9 cellular contexts compared by ENCODE assay signal in the genomic region with DNA sequence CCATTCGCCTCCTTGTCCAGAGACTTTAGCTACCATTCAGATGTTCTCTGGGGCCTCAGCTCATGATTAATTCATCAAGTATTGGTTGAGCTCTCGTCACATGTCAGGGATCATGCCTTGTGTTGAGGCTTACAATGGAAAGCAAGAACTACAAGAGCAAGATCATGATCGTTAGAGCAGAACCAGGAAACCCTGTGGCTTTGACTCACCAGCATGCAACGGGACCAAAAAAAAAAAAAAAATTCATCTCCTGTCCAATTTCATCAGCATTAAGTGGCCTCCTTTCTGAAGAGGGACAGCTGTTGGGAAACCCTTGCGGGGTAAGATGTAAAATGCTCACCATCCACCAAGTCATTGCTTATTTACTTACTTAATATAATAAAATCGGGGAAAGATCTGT. TPM values are rescaled to one million over a fixed set of nuclear protein-coding genes. Genes with fewer than 3 reads are reported as not detected.
DNase-seq lines count a peak whose midpoint lies in the region; ATAC-seq and TF ChIP-seq lines count a peak whose summit lies in the region.
"Had no signal": no experiment of that assay in that cellular context is flagged by ENCODE, and none has a peak within 500 bp of the region (broad histone marks: within the 10 kb centered on the region; RNA-seq: fewer than 3 reads in every experiment).

No MANE protein-coding gene starts in this region.

- H3K27ac ChIP-seq in breast epithelium (no peak overlapping the region), brain microvascular endothelial cell (peak overlapping the region; percentile 61)
- H3K27ac ChIP-seq: SK-N-MC had no signal

- H3K27me3 Mint-ChIP-seq in MCF 10A (ENCODE audit: insufficient read depth, unreplicated experiment): no peaks in the 10 kb centered on the region
- H3K27me3 Mint-ChIP-seq in nephron progenitor cell (ENCODE audit: low read depth, poor library complexity): peaks cover 36% of the 10 kb centered on the region

- BruUV-seq in MCF 10A (replicated peaks; lab: Mats Ljungman, UMichigan): no TSS peak

- no peaks in the 10 kb centered on the region for H3K9me3 ChIP-seq in breast epithelium

- no peaks in the 10 kb centered on the region for H3K27me3 ChIP-seq in breast epithelium
- H3K27me3 ChIP-seq in brain microvascular endothelial cell (replicated peaks): no peaks in the 10 kb centered on the region

- H3K9me3 Mint-ChIP-seq in MCF 10A (ENCODE audit: unreplicated experiment) (no peaks in the 10 kb centered on the region), nephron progenitor cell (peaks cover 32% of the 10 kb centered on the region)

- H3K4me3 Mint-ChIP-seq in MCF 10A (ENCODE audit: unreplicated experiment) (no peak overlapping the region), nephron progenitor cell (no peak overlapping the region)

- TF ChIP-seq POLR2A in breast epithelium (IDR thresholded peaks at IDR 0.05): no peak

- H3K36me3 ChIP-seq in breast epithelium: no peaks in the 10 kb centered on the region
- H3K36me3 ChIP-seq in brain microvascular endothelial cell (replicated peaks): no peaks in the 10 kb centered on the region

- POLR2A ChIA-PET in MCF 10A (lab: Yijun Ruan, JAX): no interaction called here

- H3K36me3 Mint-ChIP-seq in MCF 10A (ENCODE audit: insufficient read depth, unreplicated experiment): no peaks in the 10 kb centered on the region
- peaks cover 7% of the 10 kb centered on the region for H3K36me3 Mint-ChIP-seq in nephron progenitor cell (ENCODE audit: low read depth)

- DNase-seq in MCF 10A (ENCODE audit: unreplicated experiment) (peak; percentile 27), breast epithelium (ENCODE audit: low spot score in 2 of 2) (no peak), brain microvascular endothelial cell (peak; percentile 84), nephron progenitor cell (no peak), NCI-H146 (lab: John Stamatoyannopoulos, UW) (no peak)
- no peak for DNase-seq in stimulated activated CD4-positive, alpha-beta T cell treated with anti-CD3 and anti-CD28 coated beads, Interleukin-1b, Interleukin-23, amount 100 ng/mL, for 48 hours

- ATAC-seq in HG03432 (IDR thresholded peaks at IDR 0.05; ENCODE audit: unreplicated experiment): peak; percentile 82
- no peak for ATAC-seq in GM18519 (IDR thresholded peaks at IDR 0.05; ENCODE audit: low FRiP score, unreplicated experiment)

- H3K27ac Mint-ChIP-seq in MCF 10A (ENCODE audit: low read depth, unreplicated experiment): no peak overlapping the region
- H3K27ac Mint-ChIP-seq in nephron progenitor cell: no peak overlapping the region

- CTCF ChIA-PET in MCF 10A (lab: Yijun Ruan, JAX): interaction anchor here (0.7 to 1.9 kb wide), 4 partner anchors 15 to 158 kb away, joined by 3 to 10 read pairs (median 6); no protein-coding TSS in a partner anchor

- no peaks in the 10 kb centered on the region for H3K4me1 ChIP-seq in breast epithelium

- H3K4me3 ChIP-seq in breast epithelium (no peak overlapping the region), brain microvascular endothelial cell (ENCODE audit: low read depth, low read length) (no peak overlapping the region)
- H3K4me3 ChIP-seq: SK-N-MC had no signal

- in situ Hi-C loops in brain microvascular endothelial cell (cut with HindIII; ENCODE audit: low pct_ligation_motif_present, low sequenced_read_pairs): no loop called here

- TF ChIP-seq CTCF in MCF 10A (IDR thresholded peaks at IDR 0.05; ENCODE audit: unreplicated experiment) (no peak), breast epithelium (IDR thresholded peaks at IDR 0.05) (no peak), brain microvascular endothelial cell (IDR thresholded peaks at IDR 0.05; ENCODE audit: low read depth, low read length, missing control alignments) (no peak), nephron progenitor cell (IDR thresholded peaks at IDR 0.05) (no peak)

- H3K4me1 Mint-ChIP-seq in MCF 10A (ENCODE audit: insufficient read depth, unreplicated experiment) (no peaks in the 10 kb centered on the region), nephron progenitor cell (peaks cover 15% of the 10 kb centered on the region)

- intact Hi-C loops in MCF 10A (cut with micrococcal nuclease): no loop called here
- intact Hi-C loops in breast epithelium (cut with DNase I; ENCODE audit: low total_unique reads): no loop called here

RNA-seq across cellular contexts. Expression of a gene that starts 12.1 kb away (rescaled TPM):
- 114 and 129 TPM in 2 replicates for total RNA-seq in MCF 10A (2022)
- 10 to 100 TPM; 30.4 to 70.8 (median 51.5) TPM for total RNA-seq in breast epithelium

RNA-seq across cellular contexts. Expression of a gene that starts 39.4 kb away (rescaled TPM):
- total RNA-seq in MCF 10A (2022): 38.4 and 41.9 TPM in 2 replicates
- total RNA-seq in breast epithelium: 10 to 100 TPM; 51.5 to 61.4 (median 59.4) TPM

Comparison
In these comparisons a context has a peak if more than half of its experiments do, and no peak if none do; other contexts are left out.
1. DNase-seq: peak in MCF 10A (single experiment) and brain microvascular endothelial cell (single experiment); none in breast epithelium (0 of 2), stimulated activated CD4-positive, alpha-beta T cell treated with anti-CD3 and anti-CD28 coated beads, Interleukin-1b, Interleukin-23, amount 100 ng/mL, for 48 hours (single experiment), nephron progenitor cell (single experiment) and NCI-H146 (single experiment).